ENCODE assay signal across 1 cellular context in genomic region chr13:48094781-48095502, GRCh38.
TF ChIP-seq lines count a peak whose summit lies in the region.

A gene with protein sequence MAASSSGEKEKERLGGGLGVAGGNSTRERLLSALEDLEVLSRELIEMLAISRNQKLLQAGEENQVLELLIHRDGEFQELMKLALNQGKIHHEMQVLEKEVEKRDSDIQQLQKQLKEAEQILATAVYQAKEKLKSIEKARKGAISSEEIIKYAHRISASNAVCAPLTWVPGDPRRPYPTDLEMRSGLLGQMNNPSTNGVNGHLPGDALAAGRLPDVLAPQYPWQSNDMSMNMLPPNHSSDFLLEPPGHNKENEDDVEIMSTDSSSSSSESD (minus strand): TSS chr13:48095104. CDS start chr13:48095078, 26 bp downstream.

TF ChIP-seq in HepG2, 621 proteins besides CTCF, POLR2A, EP300 and RAD21 (continued from another document and continues in another):
- TF ChIP-seq, protein P1, sequence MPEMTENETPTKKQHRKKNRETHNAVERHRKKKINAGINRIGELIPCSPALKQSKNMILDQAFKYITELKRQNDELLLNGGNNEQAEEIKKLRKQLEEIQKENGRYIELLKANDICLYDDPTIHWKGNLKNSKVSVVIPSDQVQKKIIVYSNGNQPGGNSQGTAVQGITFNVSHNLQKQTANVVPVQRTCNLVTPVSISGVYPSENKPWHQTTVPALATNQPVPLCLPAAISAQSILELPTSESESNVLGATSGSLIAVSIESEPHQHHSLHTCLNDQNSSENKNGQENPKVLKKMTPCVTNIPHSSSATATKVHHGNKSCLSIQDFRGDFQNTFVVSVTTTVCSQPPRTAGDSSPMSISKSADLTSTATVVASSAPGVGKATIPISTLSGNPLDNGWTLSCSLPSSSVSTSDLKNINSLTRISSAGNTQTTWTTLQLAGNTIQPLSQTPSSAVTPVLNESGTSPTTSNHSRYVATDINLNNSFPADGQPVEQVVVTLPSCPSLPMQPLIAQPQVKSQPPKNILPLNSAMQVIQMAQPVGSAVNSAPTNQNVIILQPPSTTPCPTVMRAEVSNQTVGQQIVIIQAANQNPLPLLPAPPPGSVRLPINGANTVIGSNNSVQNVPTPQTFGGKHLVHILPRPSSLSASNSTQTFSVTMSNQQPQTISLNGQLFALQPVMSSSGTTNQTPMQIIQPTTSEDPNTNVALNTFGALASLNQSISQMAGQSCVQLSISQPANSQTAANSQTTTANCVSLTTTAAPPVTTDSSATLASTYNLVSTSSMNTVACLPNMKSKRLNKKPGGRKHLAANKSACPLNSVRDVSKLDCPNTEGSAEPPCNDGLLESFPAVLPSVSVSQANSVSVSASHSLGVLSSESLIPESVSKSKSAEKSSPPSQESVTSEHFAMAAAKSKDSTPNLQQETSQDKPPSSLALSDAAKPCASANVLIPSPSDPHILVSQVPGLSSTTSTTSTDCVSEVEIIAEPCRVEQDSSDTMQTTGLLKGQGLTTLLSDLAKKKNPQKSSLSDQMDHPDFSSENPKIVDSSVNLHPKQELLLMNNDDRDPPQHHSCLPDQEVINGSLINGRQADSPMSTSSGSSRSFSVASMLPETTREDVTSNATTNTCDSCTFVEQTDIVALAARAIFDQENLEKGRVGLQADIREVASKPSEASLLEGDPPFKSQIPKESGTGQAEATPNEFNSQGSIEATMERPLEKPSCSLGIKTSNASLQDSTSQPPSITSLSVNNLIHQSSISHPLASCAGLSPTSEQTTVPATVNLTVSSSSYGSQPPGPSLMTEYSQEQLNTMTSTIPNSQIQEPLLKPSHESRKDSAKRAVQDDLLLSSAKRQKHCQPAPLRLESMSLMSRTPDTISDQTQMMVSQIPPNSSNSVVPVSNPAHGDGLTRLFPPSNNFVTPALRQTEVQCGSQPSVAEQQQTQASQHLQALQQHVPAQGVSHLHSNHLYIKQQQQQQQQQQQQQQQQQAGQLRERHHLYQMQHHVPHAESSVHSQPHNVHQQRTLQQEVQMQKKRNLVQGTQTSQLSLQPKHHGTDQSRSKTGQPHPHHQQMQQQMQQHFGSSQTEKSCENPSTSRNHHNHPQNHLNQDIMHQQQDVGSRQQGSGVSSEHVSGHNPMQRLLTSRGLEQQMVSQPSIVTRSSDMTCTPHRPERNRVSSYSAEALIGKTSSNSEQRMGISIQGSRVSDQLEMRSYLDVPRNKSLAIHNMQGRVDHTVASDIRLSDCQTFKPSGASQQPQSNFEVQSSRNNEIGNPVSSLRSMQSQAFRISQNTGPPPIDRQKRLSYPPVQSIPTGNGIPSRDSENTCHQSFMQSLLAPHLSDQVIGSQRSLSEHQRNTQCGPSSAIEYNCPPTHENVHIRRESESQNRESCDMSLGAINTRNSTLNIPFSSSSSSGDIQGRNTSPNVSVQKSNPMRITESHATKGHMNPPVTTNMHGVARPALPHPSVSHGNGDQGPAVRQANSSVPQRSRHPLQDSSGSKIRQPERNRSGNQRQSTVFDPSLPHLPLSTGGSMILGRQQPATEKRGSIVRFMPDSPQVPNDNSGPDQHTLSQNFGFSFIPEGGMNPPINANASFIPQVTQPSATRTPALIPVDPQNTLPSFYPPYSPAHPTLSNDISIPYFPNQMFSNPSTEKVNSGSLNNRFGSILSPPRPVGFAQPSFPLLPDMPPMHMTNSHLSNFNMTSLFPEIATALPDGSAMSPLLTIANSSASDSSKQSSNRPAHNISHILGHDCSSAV (CRISPR knock-in tag; IDR thresholded peaks at IDR 0.05; ENCODE audit: borderline replicate concordance): no peak
- peak; percentile 93 for TF ChIP-seq SIN3B (IDR thresholded peaks at IDR 0.05; ENCODE audit: low read length)
- TF ChIP-seq ZKSCAN5 (CRISPR knock-in tag; IDR thresholded peaks at IDR 0.05): no peak
- TF ChIP-seq ZNF724P (CRISPR knock-in tag; IDR thresholded peaks at IDR 0.05; ENCODE audit: borderline replicate concordance): no peak; the same call in 1 of the 2 replicates
- TF ChIP-seq ASH2L (IDR thresholded peaks at IDR 0.05; ENCODE audit: insufficient read length, low read depth, low read length): peak; percentile 74
- peak; percentile 83; the same call in 1 of the 2 replicates for TF ChIP-seq SALL2 (CRISPR knock-in tag; IDR thresholded peaks at IDR 0.05)
- peak; percentile 72 for TF ChIP-seq GATAD2A (CRISPR knock-in tag; IDR thresholded peaks at IDR 0.05)
- peak; percentile 95 for TF ChIP-seq ELF3 (CRISPR knock-in tag; IDR thresholded peaks at IDR 0.05)
- TF ChIP-seq ZNF713 (CRISPR knock-in tag; IDR thresholded peaks at IDR 0.05): no peak
- TF ChIP-seq TCF12 (IDR thresholded peaks at IDR 0.05): no peak
- TF ChIP-seq TCF12 (CRISPR knock-in tag; IDR thresholded peaks at IDR 0.05): no peak; the same call in 1 of the 2 replicates
- TF ChIP-seq THAP9 (CRISPR knock-in tag; IDR thresholded peaks at IDR 0.05; ENCODE audit: borderline replicate concordance): peak; percentile 94
- no peak for TF ChIP-seq SNAPC5 (CRISPR knock-in tag; IDR thresholded peaks at IDR 0.05; ENCODE audit: borderline replicate concordance)
- peak; percentile 95 for TF ChIP-seq POLR2AphosphoS5 (IDR thresholded peaks at IDR 0.05; ENCODE audit: low read depth, low read length)
- no peak for TF ChIP-seq ZNF235 (CRISPR knock-in tag; IDR thresholded peaks at IDR 0.05; ENCODE audit: borderline replicate concordance)
- no peak for TF ChIP-seq ZNF549 (CRISPR knock-in tag; IDR thresholded peaks at IDR 0.05)
- no peak; the same call in 1 of the 2 replicates for TF ChIP-seq ARID4A (CRISPR knock-in tag; IDR thresholded peaks at IDR 0.05; ENCODE audit: borderline replicate concordance)
- TF ChIP-seq NPAS2 (CRISPR knock-in tag; IDR thresholded peaks at IDR 0.05; ENCODE audit: borderline replicate concordance): no peak
- TF ChIP-seq ZNF441 (CRISPR knock-in tag; IDR thresholded peaks at IDR 0.05; ENCODE audit: borderline replicate concordance): no peak; the same call in 1 of the 2 replicates
- no peak for TF ChIP-seq IRX3 (CRISPR knock-in tag; IDR thresholded peaks at IDR 0.05; ENCODE audit: borderline replicate concordance, low read depth)
- TF ChIP-seq KMT2B (CRISPR knock-in tag; IDR thresholded peaks at IDR 0.05): peak; percentile 97
- no peak for TF ChIP-seq MAFG (CRISPR knock-in tag; IDR thresholded peaks at IDR 0.05)
- TF ChIP-seq ZNF337 (CRISPR knock-in tag; IDR thresholded peaks at IDR 0.05; ENCODE audit: borderline replicate concordance, low read depth): no peak
- peak; percentile 97 for TF ChIP-seq YY1 (IDR thresholded peaks at IDR 0.05; ENCODE audit: insufficient read depth, insufficient replicate concordance, low read depth, low read length)
- TF ChIP-seq RAD51 (IDR thresholded peaks at IDR 0.05; ENCODE audit: borderline replicate concordance): no peak
- TF ChIP-seq YEATS2 (CRISPR knock-in tag; IDR thresholded peaks at IDR 0.05; ENCODE audit: borderline replicate concordance): peak; percentile 96
- no peak; a peak in 1 of 4 replicates for TF ChIP-seq REST (IDR thresholded peaks at IDR 0.05; ENCODE audit: borderline replicate concordance in 1 of 2, low read depth in 1 of 2, low read length in 2 of 2)
- TF ChIP-seq PRPF4 (IDR thresholded peaks at IDR 0.05; ENCODE audit: low read depth, low read length, poor library complexity, severe bottlenecking): no peak
- no peak for TF ChIP-seq GTF2F1 (IDR thresholded peaks at IDR 0.05; ENCODE audit: low read length)
- TF ChIP-seq HOXA5 (CRISPR knock-in tag; IDR thresholded peaks at IDR 0.05): 0 out of 2 replicates have a peak, but pooled peaks have one; percentile 58
- peak; percentile 89 for TF ChIP-seq ZNF605 (CRISPR knock-in tag; IDR thresholded peaks at IDR 0.05)
- TF ChIP-seq ZGPAT (CRISPR knock-in tag; IDR thresholded peaks at IDR 0.05): peak; percentile 95
